ENCODE assay signal across 34 cellular contexts in genomic region chr13:27298849-27299248, GRCh38.
"Had no signal": no experiment of that assay in that cellular context is flagged by ENCODE, and none has a peak within 500 bp of the region (broad histone marks: within the 10 kb centered on the region; RNA-seq: fewer than 3 reads in every experiment).

No MANE protein-coding gene starts in this region.

- H3K36me3 ChIP-seq: ascending aorta, cardiac muscle cell, MG63, Peyer's patch had no signal

- H3K27ac ChIP-seq: ascending aorta, cardiac muscle cell, Peyer's patch, VCaP had no signal

- H3K9me3 ChIP-seq: ascending aorta, MG63, Peyer's patch had no signal

- DNase-seq: activated B cell treated with CpG ODN at 0.5 μM for 24 hours; activated CD4-positive, alpha-beta memory T cell treated with anti-CD3 and anti-CD28 coated beads for 36 hours; activated CD4-positive, alpha-beta T cell treated with anti-CD3 and anti-CD28 coated beads for 4 hours; activated CD4-positive, alpha-beta T cell treated with anti-CD3 and anti-CD28 coated beads, Interleukin-2, amount 50 U/mL, for 1 hour; activated CD4-positive, CD25-positive, alpha-beta regulatory T cell treated with anti-CD3 and anti-CD28 coated beads, Interleukin-2, amount 50 U/mL, for 72 hours; activated gamma-delta T cell; activated naive CD4-positive, alpha-beta T cell treated with Interleukin-2 at 50 U/mL for 16 hours; activated naive CD8-positive, alpha-beta T cell treated with anti-CD3 and anti-CD28 coated beads, Interleukin-2, amount 10 ng/mL, durations not matched to agents 7 days and 5 days; activated T-cell treated with anti-CD3 and anti-CD28 coated beads, Interleukin-2, amount 50 U/mL, for 1 hour; activated T-cell treated with anti-CD3 and anti-CD28 coated beads, Interleukin-2, amount 50 U/mL, for 72 hours; amygdala; Karpas-422; KBM-7; MG63; NCI-H1048; NCI-H1105 treated with DMSO at 0.1 percent for 48 hours; NCI-H1436; NCI-H1694; NCI-H1930; NCI-H2081 treated with DMSO at 0.1 percent for 48 hours; NCI-H226; NCI-H446 treated with DMSO at 0.1 percent for 48 hours; NCI-H524 treated with DMSO at 0.1 percent for 48 hours; NK-92 treated with Interleukin-12 subunit alpha and Interleukin-12 subunit beta, amount 100 ng/mL, for 24 hours; PC-3; Peyer's patch; RPMI8226; SW 1271; T-helper 1 cell; T-helper 2 cell; T-helper 9 cell had no signal

- H3K27me3 ChIP-seq: ascending aorta, MG63, Peyer's patch had no signal

- ATAC-seq: activated T-cell treated with anti-CD3 and anti-CD28 coated beads, Interleukin-2, amount 50 U/mL, for 72 hours; PC-3 had no signal

- H3K4me1 ChIP-seq: ascending aorta, Peyer's patch had no signal

- H3K4me3 ChIP-seq: ascending aorta, cardiac muscle cell, MG63, Peyer's patch had no signal
